17 cellular contexts compared by ENCODE assay signal in genomic region chr12:130958557-130959140, GRCh38. TPM values are rescaled to one million over a fixed set of nuclear protein-coding genes. Genes with fewer than 3 reads are reported as not detected.
DNase-seq lines count a peak whose midpoint lies in the region; ATAC-seq and TF ChIP-seq lines count a peak whose summit lies in the region.
"Had no signal": no experiment of that assay in that cellular context is flagged by ENCODE, and none has a peak within 500 bp of the region (broad histone marks: within the 10 kb centered on the region; RNA-seq: fewer than 3 reads in every experiment).

No MANE protein-coding gene starts in this region.

- H3K79me1 ChIP-seq in neuronal stem cell (ENCODE audit: low read depth, low read length) = no peaks in the 10 kb centered on the region

- H3K27me3 ChIP-seq in GM23338 (ENCODE audit: insufficient read depth) = no peaks in the 10 kb centered on the region
- no peaks in the 10 kb centered on the region for H3K27me3 ChIP-seq in esophagus muscularis mucosa
- peaks cover 0 to 49% (median 0%) of the 10 kb centered on the region in 3 experiments for H3K27me3 ChIP-seq in neuronal stem cell (ENCODE audit: control insufficient read depth in 3 of 3, insufficient read depth in 3 of 3, low read depth in 1 of 3, low read length in 3 of 3)
- H3K27me3 ChIP-seq in foreskin keratinocyte = peaks cover 11% of the 10 kb centered on the region

- no peaks in the 10 kb centered on the region for H4K20me1 ChIP-seq in GM23338 (replicated peaks; ENCODE audit: insufficient read depth)

- no peak overlapping the region for H3K27ac Mint-ChIP-seq in GM23338
- H3K27ac Mint-ChIP-seq: CD4-positive, alpha-beta T cell had no signal

- H3K4ac ChIP-seq in neuronal stem cell (ENCODE audit: low read length) = no peak overlapping the region

- H3K18ac ChIP-seq in neuronal stem cell (ENCODE audit: low read length) = no peak overlapping the region

- H3K4me3 Mint-ChIP-seq in GM23338 = no peak overlapping the region
- H3K4me3 Mint-ChIP-seq: CD4-positive, alpha-beta T cell had no signal

- no peaks in the 10 kb centered on the region for H3K9me3 ChIP-seq in esophagus muscularis mucosa
- peaks cover 0 to 8% of the 10 kb centered on the region in 2 donors for H3K9me3 ChIP-seq in neuronal stem cell (replicated peaks in 1 of 2; ENCODE audit: control insufficient read depth in 2 of 2, insufficient read depth in 1 of 2, low read depth in 1 of 2, low read length in 2 of 2)
- H3K9me3 ChIP-seq: MG63 had no signal

- no peak overlapping the region for H2AK5ac ChIP-seq in neuronal stem cell (ENCODE audit: low read depth, low read length)

- intact Hi-C loops in esophagus muscularis mucosa (cut with DNase I) = no loop called here

- H3K27me3 Mint-ChIP-seq in GM23338 (ENCODE audit: insufficient read depth, low read depth, poor library complexity) = peaks cover 6% of the 10 kb centered on the region

- DNase-seq in GM23338 (ENCODE audit: low spot score) (no peak), NCI-H2227 (lab: John Stamatoyannopoulos, UW; ENCODE audit: unreplicated experiment) (peak; percentile 67), esophagus muscularis mucosa (ENCODE audit: extremely low spot score) (peak; percentile 80), neuronal stem cell (ENCODE audit: low spot score) (no peak), A172 (ENCODE audit: low spot score) (no peak), foreskin keratinocyte (no peak), superior temporal gyrus (ENCODE audit: extremely low spot score) (no peak)
- DNase-seq: CD4-positive, alpha-beta T cell; COR-L47; DMS79; MG63; NCI-H1048; NCI-H1417 treated with DMSO at 0.1 percent for 48 hours; NCI-H187; NCI-H510A had no signal

- H3K27ac ChIP-seq in GM23338 (ENCODE audit: low read depth) (0 out of 2 replicates have a peak overlapping the region, but pooled peaks have one; percentile 26), esophagus muscularis mucosa (replicated peaks in 1 of 4) (peak overlapping the region in 2 of 4 donors; percentile 30 to 31), neuronal stem cell (replicated peaks; ENCODE audit: low read length) (no peak overlapping the region), foreskin keratinocyte (no peak overlapping the region)
- H3K27ac ChIP-seq: RWPE1 had no signal

- H4K91ac ChIP-seq in neuronal stem cell (ENCODE audit: low read depth, low read length, poor library complexity) = no peak overlapping the region

- H3K9me3 Mint-ChIP-seq in GM23338 = no peaks in the 10 kb centered on the region
- H3K9me3 Mint-ChIP-seq: CD4-positive, alpha-beta T cell had no signal

- H3F3A ChIP-seq in GM23338 (replicated peaks; ENCODE audit: low read depth) = peaks cover 9% of the 10 kb centered on the region

- no peak for TF ChIP-seq CTCF in GM23338 (conservative IDR thresholded peaks at IDR 0.05; ENCODE audit: low read depth in 2 of 2)
- TF ChIP-seq CTCF in esophagus muscularis mucosa (IDR thresholded peaks at IDR 0.05) = no peak
- no peak for TF ChIP-seq CTCF in foreskin keratinocyte (conservative IDR thresholded peaks at IDR 0.05)

- H3K4me2 ChIP-seq in GM23338 = no peak overlapping the region
- H3K4me2 ChIP-seq in neuronal stem cell (ENCODE audit: insufficient read depth, low read length, poor library complexity, severe bottlenecking) = no peak overlapping the region

- no peak overlapping the region for H2BK5ac ChIP-seq in neuronal stem cell (ENCODE audit: low read length)

- H3K36me3 ChIP-seq in GM23338 (ENCODE audit: insufficient read depth) = no peaks in the 10 kb centered on the region
- H3K36me3 ChIP-seq in esophagus muscularis mucosa = peaks cover 0 to 10% (median 1%) of the 10 kb centered on the region in 4 donors
- H3K36me3 ChIP-seq in neuronal stem cell (replicated peaks in 1 of 2; ENCODE audit: control insufficient read depth in 2 of 2, insufficient read depth in 2 of 2, low read length in 2 of 2) = no peaks in the 10 kb centered on the region
- H3K36me3 ChIP-seq: MG63 had no signal

- no peak overlapping the region for H3K23ac ChIP-seq in neuronal stem cell (ENCODE audit: low read depth, low read length, poor library complexity)

- ATAC-seq in GM23338 (no peak), foreskin keratinocyte (no peak)

- no peaks in the 10 kb centered on the region for H3K36me3 Mint-ChIP-seq in GM23338 (ENCODE audit: low read depth)

- no peak overlapping the region for H3K9ac ChIP-seq in neuronal stem cell (ENCODE audit: low read depth, low read length, poor library complexity)

- H3K9me2 ChIP-seq in GM23338 (ENCODE audit: insufficient read depth) = peaks cover 4% of the 10 kb centered on the region; the same call in 1 of the 2 replicates

- 92% methylated on average over 26 of the region's 26 CpGs for WGBS in esophagus muscularis mucosa
- WGBS in neuronal stem cell (ENCODE audit: extremely low coverage in 2 of 2, insufficient read length in 2 of 2, insufficient replicate concordance in 1 of 2), 2 donors = no CpG with 5 or more reads among the region's 26 CpGs

- H2BK12ac ChIP-seq in neuronal stem cell (ENCODE audit: low read length) = no peak overlapping the region

- peak overlapping the region; percentile 23 for H4K8ac ChIP-seq in neuronal stem cell (ENCODE audit: low read depth, low read length)

- TF ChIP-seq POLR2A in esophagus muscularis mucosa (IDR thresholded peaks at IDR 0.05; ENCODE audit: low read depth) = no peak

- no peak overlapping the region for H2BK15ac ChIP-seq in neuronal stem cell (ENCODE audit: low read length)

- H2AFZ ChIP-seq in GM23338 = peak overlapping the region; percentile 47; the same call in 1 of the 2 replicates
- peak overlapping the region; percentile 43 for H2AFZ ChIP-seq in neuronal stem cell (ENCODE audit: low read length)

- H3K4me3 ChIP-seq in GM23338 (no peak overlapping the region), esophagus muscularis mucosa (peak overlapping the region in 1 of 4 donors; percentile 4), neuronal stem cell (ENCODE audit: low read length in 2 of 2) (no peak overlapping the region)
- H3K4me3 ChIP-seq: MG63 had no signal

- no peak for TF ChIP-seq EP300 in esophagus muscularis mucosa (IDR thresholded peaks at IDR 0.05)

- no peaks in the 10 kb centered on the region for H3K79me2 ChIP-seq in GM23338 (replicated peaks; ENCODE audit: insufficient read depth)

- H3K4me1 ChIP-seq in GM23338 (ENCODE audit: insufficient read depth) = peaks cover 7% of the 10 kb centered on the region; the same call in 1 of the 2 replicates
- H3K4me1 ChIP-seq in esophagus muscularis mucosa = peaks cover 32 to 78% (median 65%) of the 10 kb centered on the region in 4 donors
- H3K4me1 ChIP-seq in neuronal stem cell (ENCODE audit: control insufficient read depth in 2 of 2, insufficient read depth in 1 of 2, low read depth in 1 of 2, low read length in 2 of 2) = peaks cover 2 to 14% of the 10 kb centered on the region in 2 donors
- H3K4me1 ChIP-seq in foreskin keratinocyte = no peaks in the 10 kb centered on the region

- peaks cover 9% of the 10 kb centered on the region; the same call in 2 of the 3 replicates for H3K4me1 Mint-ChIP-seq in GM23338

- H2BK120ac ChIP-seq in neuronal stem cell (ENCODE audit: low read depth, low read length) = no peak overlapping the region

- H3K14ac ChIP-seq in neuronal stem cell (ENCODE audit: low read length) = no peak overlapping the region

TF ChIP-seq in GM23338, 12 proteins besides CTCF, POLR2A, EP300 and RAD21:
- TF ChIP-seq NANOG (IDR thresholded peaks at IDR 0.05; ENCODE audit: borderline replicate concordance) (no peak), REST (IDR thresholded peaks at IDR 0.05; ENCODE audit: unreplicated experiment) (no peak), POLR2AphosphoS5 (IDR thresholded peaks at IDR 0.05; ENCODE audit: low read depth) (no peak)
TF ChIP-seq in GM23338: peak in this region for 0.

RNA-seq across cellular contexts. Expression of gene ADGRD1, which starts 4.9 kb away (rescaled TPM):
- total RNA-seq in GM23338 (2014; rRNA removed; shearing (Covaris generic)) = 0.08 and 1.4 TPM in 2 replicates
- polyA plus RNA-seq in GM23338 (2016; fragmentation: Nextera tagmentation; extraction: Ambion mirVana) (0.75 TPM in 1 of 2 replicates, not detected in the other), foreskin keratinocyte (not detected in 2 replicates)
- total RNA-seq in esophagus muscularis mucosa (10 to 100 TPM; 28.2 to 52.4 (median 41.8) TPM), foreskin keratinocyte (not detected in 2 replicates)
- polyA plus RNA-seq in neuronal stem cell (2013, experiment 1 of 2) = 0.28 TPM
- 0.32 TPM for polyA plus RNA-seq in neuronal stem cell (2013, experiment 2 of 2)
- 0.52 and 0.81 TPM in 2 replicates for total RNA-seq in A172 (2014; rRNA removed; shearing (Covaris generic))
- total RNA-seq: LHCN-M2 had no signal

Comparison
In these comparisons a context has a peak if more than half of its experiments do, and no peak if none do; other contexts are left out.
1. DNase-seq: peak in NCI-H2227 (single experiment) and esophagus muscularis mucosa (single experiment); none in GM23338 (single experiment), neuronal stem cell (single experiment), A172 (single experiment), foreskin keratinocyte (0 of 2) and superior temporal gyrus (single experiment).
2. RNA of gene ADGRD1, which starts 4.9 kb away (total RNA-seq): 28.2 to 52.4 TPM in esophagus muscularis mucosa; 0.08 to 1.4 TPM in GM23338, 0.52 to 0.81 TPM in A172 and not detected in foreskin keratinocyte; every median in the first group is over 10 times any median in the second.